30 cellular contexts compared by ENCODE assay signal in genomic region chr20:61864481-61864880, GRCh38.
"Had no signal": no experiment of that assay in that cellular context is flagged by ENCODE, and none has a peak within 500 bp of the region (broad histone marks: within the 10 kb centered on the region; RNA-seq: fewer than 3 reads in every experiment).

No MANE protein-coding gene starts in this region.

- H3K4me3 ChIP-seq: MG63, Peyer's patch had no signal

- DNase-seq: activated B cell treated with CpG ODN at 0.5 μM for 24 hours; activated CD4-positive, alpha-beta memory T cell treated with anti-CD3 and anti-CD28 coated beads for 36 hours; activated CD4-positive, alpha-beta T cell treated with anti-CD3 and anti-CD28 coated beads for 4 hours; activated CD4-positive, alpha-beta T cell treated with anti-CD3 and anti-CD28 coated beads, Interleukin-2, amount 50 U/mL, for 1 hour; activated CD4-positive, CD25-positive, alpha-beta regulatory T cell treated with anti-CD3 and anti-CD28 coated beads, Interleukin-2, amount 50 U/mL, for 72 hours; activated CD8-positive, alpha-beta memory T cell treated with anti-CD3 and anti-CD28 coated beads, Interleukin-2, amount 50 U/mL, for 4 hours; activated effector memory CD4-positive, alpha-beta T cell treated with Interleukin-2 at 50 U/mL for 16 hours; activated naive CD4-positive, alpha-beta T cell treated with anti-CD3 and anti-CD28 coated beads, Interleukin-2, amount 10 ng/mL, durations not matched to agents 7 days and 5 days; activated naive CD8-positive, alpha-beta T cell treated with anti-CD3 and anti-CD28 coated beads, Interleukin-2, amount 50 U/mL, for 24 hours; activated T-cell treated with anti-CD3 and anti-CD28 coated beads, Interleukin-2, amount 50 U/mL, for 48 hours; Kasumi-1; KG1; MG63; NCI-H1048; NCI-H1105 treated with DMSO at 0.1 percent for 48 hours; NCI-H1436; NCI-H1694; NCI-H1930; NCI-H2081 treated with DMSO at 0.1 percent for 48 hours; NCI-H345; NCI-H524 treated with DMSO at 0.1 percent for 48 hours; Peyer's patch; SW 1271; T-helper 1 cell; T-helper 2 cell; T-helper 9 cell had no signal

- H3K27me3 Mint-ChIP-seq: activated naive CD4-positive, alpha-beta T cell treated with anti-CD3 and anti-CD28 coated beads, Interleukin-2, amount 10 ng/mL, durations not matched to agents 7 days and 5 days; activated naive CD8-positive, alpha-beta T cell; activated naive CD8-positive, alpha-beta T cell treated with anti-CD3 and anti-CD28 coated beads, Interleukin-2, amount 50 U/mL, for 24 hours had no signal

- H3K36me3 ChIP-seq: MG63, Peyer's patch had no signal

- H3K4me1 ChIP-seq: Peyer's patch had no signal

- H3K27ac ChIP-seq: Peyer's patch, RWPE1, VCaP had no signal

- H3K9me3 ChIP-seq: MG63 had no signal

- ATAC-seq: activated naive CD8-positive, alpha-beta T cell treated with anti-CD3 and anti-CD28 coated beads, Interleukin-2, amount 50 U/mL, for 24 hours had no signal

- H3K4me1 Mint-ChIP-seq: activated B cell treated with CpG ODN at 0.5 μM for 24 hours; activated naive CD8-positive, alpha-beta T cell treated with anti-CD3 and anti-CD28 coated beads, Interleukin-2, amount 50 U/mL, for 24 hours; brain had no signal

- H3K27me3 ChIP-seq: Peyer's patch had no signal

- H3K27ac Mint-ChIP-seq: activated B cell treated with CpG ODN at 0.5 μM for 24 hours; activated CD4-positive, alpha-beta memory T cell treated with anti-CD3 and anti-CD28 coated beads for 36 hours; activated naive CD4-positive, alpha-beta T cell treated with anti-CD3 and anti-CD28 coated beads, Interleukin-2, amount 10 ng/mL, durations not matched to agents 7 days and 5 days; activated naive CD8-positive, alpha-beta T cell; activated naive CD8-positive, alpha-beta T cell treated with anti-CD3 and anti-CD28 coated beads, Interleukin-2, amount 50 U/mL, for 24 hours had no signal

- H3K36me3 Mint-ChIP-seq: activated CD4-positive, alpha-beta memory T cell treated with anti-CD3 and anti-CD28 coated beads for 36 hours; activated naive CD4-positive, alpha-beta T cell treated with anti-CD3 and anti-CD28 coated beads, Interleukin-2, amount 10 ng/mL, durations not matched to agents 7 days and 5 days; activated naive CD8-positive, alpha-beta T cell had no signal

- H3K4me3 Mint-ChIP-seq: activated B cell treated with CpG ODN at 0.5 μM for 24 hours; activated CD4-positive, alpha-beta memory T cell treated with anti-CD3 and anti-CD28 coated beads for 36 hours; activated naive CD4-positive, alpha-beta T cell treated with anti-CD3 and anti-CD28 coated beads, Interleukin-2, amount 10 ng/mL, durations not matched to agents 7 days and 5 days; activated naive CD8-positive, alpha-beta T cell; activated naive CD8-positive, alpha-beta T cell treated with anti-CD3 and anti-CD28 coated beads, Interleukin-2, amount 50 U/mL, for 24 hours; brain had no signal
